ENCODE assay signal across 8 cellular contexts in genomic region chr1:41496080-41497055, GRCh38. TPM values are rescaled to one million over a fixed set of nuclear protein-coding genes. Genes with fewer than 3 reads are reported as not detected.
DNase-seq lines count a peak whose midpoint lies in the region; ATAC-seq and TF ChIP-seq lines count a peak whose summit lies in the region.

No MANE protein-coding gene starts in this region.

- peak overlapping the region; percentile 59 for H3K56ac ChIP-seq in IMR-90 (ENCODE audit: extremely low read depth, insufficient read depth, low read length)

- H4K8ac ChIP-seq in IMR-90 (ENCODE audit: low read depth in 2 of 2, low read length in 2 of 2) (peak overlapping the region; percentile 87 to 98), neuronal stem cell (ENCODE audit: low read depth, low read length) (peak overlapping the region; percentile 99)

- H3K27me3 ChIP-seq in IMR-90 (ENCODE audit: control insufficient read depth, insufficient read depth, low read length): no peaks in the 10 kb centered on the region
- H3K27me3 ChIP-seq in neuronal stem cell (ENCODE audit: control insufficient read depth in 3 of 3, insufficient read depth in 3 of 3, low read depth in 1 of 3, low read length in 3 of 3): no peaks in the 10 kb centered on the region
- no peaks in the 10 kb centered on the region for H3K27me3 ChIP-seq in vagina
- no peaks in the 10 kb centered on the region for H3K27me3 ChIP-seq in SK-N-SH (ENCODE audit: insufficient read depth)

- H4K20me1 ChIP-seq in IMR-90 (ENCODE audit: insufficient read depth, low read length) (no peaks in the 10 kb centered on the region; the same call in 1 of the 2 replicates), SK-N-SH (ENCODE audit: insufficient read depth) (no peaks in the 10 kb centered on the region)

- H3K23ac ChIP-seq in IMR-90 (ENCODE audit: low read depth, low read length) (peak overlapping the region; percentile 95), neuronal stem cell (ENCODE audit: low read depth, low read length, poor library complexity) (peak overlapping the region; percentile 83)

- TF ChIP-seq RAD21 in IMR-90 (IDR thresholded peaks at IDR 0.05; ENCODE audit: low read length) (no peak), SK-N-SH (IDR thresholded peaks at IDR 0.05; ENCODE audit: low read length) (no peak)

- intact Hi-C loops in IMR-90 (cut with micrococcal nuclease) (no loop called here), vagina (cut with DNase I) (no loop called here)

- H3K4me3 ChIP-seq in IMR-90 (ENCODE audit: insufficient read depth, low read depth, low read length) (peak overlapping the region; percentile 6; the same call in 1 of the 2 replicates), fibroblast of pulmonary artery (replicated peaks; ENCODE audit: low read depth, low read length) (peak overlapping the region; percentile 25), neuronal stem cell (ENCODE audit: low read length in 2 of 2) (no peak overlapping the region), vagina (peak overlapping the region; percentile 23 to 45), SK-N-SH (ENCODE audit: low read depth in 2 of 2, low read length in 1 of 2) (no peak overlapping the region)

- dilution Hi-C loops in IMR-90 (cut with HindIII; ENCODE audit: low sequenced_read_pairs, unreplicated experiment): no loop called here

- H3K36me3 ChIP-seq in IMR-90 (ENCODE audit: control insufficient read depth, insufficient read depth, low read length): no peaks in the 10 kb centered on the region
- H3K36me3 ChIP-seq in neuronal stem cell (replicated peaks in 1 of 2; ENCODE audit: control insufficient read depth in 2 of 2, insufficient read depth in 2 of 2, low read length in 2 of 2): no peaks in the 10 kb centered on the region
- H3K36me3 ChIP-seq in vagina: no peaks in the 10 kb centered on the region
- no peaks in the 10 kb centered on the region for H3K36me3 ChIP-seq in SK-N-SH (replicated peaks in 1 of 2; ENCODE audit: control insufficient read depth in 1 of 2, insufficient read depth in 2 of 2, low read length in 1 of 2)

- peaks cover 22% of the 10 kb centered on the region for H3K4me1 ChIP-seq in IMR-90 (ENCODE audit: control insufficient read depth, insufficient read depth, low read length)
- H3K4me1 ChIP-seq in neuronal stem cell (ENCODE audit: control insufficient read depth in 2 of 2, insufficient read depth in 1 of 2, low read depth in 1 of 2, low read length in 2 of 2): peaks cover 21 to 22% of the 10 kb centered on the region in 2 donors
- H3K4me1 ChIP-seq in vagina: peaks cover 60% of the 10 kb centered on the region
- H3K4me1 ChIP-seq in SK-N-SH (ENCODE audit: control insufficient read depth in 1 of 2, insufficient read depth in 2 of 2, low read depth in 1 of 2, low read length in 1 of 2): peaks cover 25 to 43% of the 10 kb centered on the region in 2 experiments; a peak in 3 of 4 replicates

- H3K79me1 ChIP-seq in IMR-90 (ENCODE audit: low read depth in 1 of 2, low read length in 2 of 2): no peaks in the 10 kb centered on the region
- no peaks in the 10 kb centered on the region for H3K79me1 ChIP-seq in neuronal stem cell (ENCODE audit: low read depth, low read length)

- TF ChIP-seq POLR2A in IMR-90 (IDR thresholded peaks at IDR 0.05; ENCODE audit: low read depth, low read length): no peak
- peak in 1 of 2 donors; percentile 36 for TF ChIP-seq POLR2A in vagina (IDR thresholded peaks at IDR 0.05)

- peak overlapping the region; percentile 92 for H2BK12ac ChIP-seq in neuronal stem cell (ENCODE audit: low read length)

- H3K18ac ChIP-seq in IMR-90 (ENCODE audit: low read depth, low read length) (peak overlapping the region; percentile 83), neuronal stem cell (ENCODE audit: low read length) (peak overlapping the region; percentile 99)

- peak overlapping the region; percentile 99 for H4K91ac ChIP-seq in IMR-90 (ENCODE audit: insufficient read depth, low read depth, low read length)
- peak overlapping the region; percentile 98 for H4K91ac ChIP-seq in neuronal stem cell (ENCODE audit: low read depth, low read length, poor library complexity)

- no TSS peak for BruUV-seq in IMR-90 (replicated peaks; lab: Mats Ljungman, UMichigan)

- ATAC-seq in IMR-90 (ENCODE audit: low read depth): peak; percentile 79

- H3K4ac ChIP-seq in IMR-90 (ENCODE audit: low read depth, low read length) (peak overlapping the region; percentile 98), neuronal stem cell (ENCODE audit: low read length) (peak overlapping the region; percentile 99)

- no peaks in the 10 kb centered on the region for H3K79me2 ChIP-seq in SK-N-SH (ENCODE audit: insufficient read depth)

- H3K9ac ChIP-seq in IMR-90 (ENCODE audit: low read depth, low read length): peak overlapping the region; percentile 63
- peak overlapping the region; percentile 27 for H3K9ac ChIP-seq in neuronal stem cell (ENCODE audit: low read depth, low read length, poor library complexity)
- no peak overlapping the region for H3K9ac ChIP-seq in SK-N-SH

- peak overlapping the region; percentile 95 for H2BK20ac ChIP-seq in IMR-90 (ENCODE audit: low read depth, low read length)

- 5% methylated on average over 21 of the region's 74 CpGs; no CpG with 5 or more reads in 1 of the 2 experiments for WGBS in IMR-90 (ENCODE audit: extremely low coverage in 2 of 2, insufficient read length in 1 of 2), 2 experiments
- WGBS in neuronal stem cell (ENCODE audit: extremely low coverage in 2 of 2, insufficient read length in 2 of 2, insufficient replicate concordance in 1 of 2), 2 donors: no CpG with 5 or more reads among the region's 74 CpGs
- 81% methylated on average over 22 of the region's 74 CpGs for WGBS in SK-N-SH (ENCODE audit: low lambda C conversion rate)

- peak; percentile 95 for DNase-seq in ELF-1 (ENCODE audit: low read depth, low spot score)
- DNase-seq in IMR-90: peak; percentile 83
- peak; percentile 82 for DNase-seq in activated CD8-positive, alpha-beta memory T cell treated with anti-CD3 and anti-CD28 coated beads, Interleukin-2, amount 50 U/mL, for 48 hours
- peak; percentile 92 for DNase-seq in fibroblast of pulmonary artery (ENCODE audit: low read depth)
- peak; percentile 89 for DNase-seq in neuronal stem cell (ENCODE audit: low spot score)
- no peak for DNase-seq in vagina (ENCODE audit: extremely low spot score in 2 of 2)
- no peak for DNase-seq in SK-N-SH
- no peak for DNase-seq in NCI-H345 treated with DMSO at 0.1 percent for 48 hours (lab: John Stamatoyannopoulos, UW; ENCODE audit: unreplicated experiment)

- no peaks in the 10 kb centered on the region for H3K9me2 ChIP-seq in SK-N-SH

- H2AFZ ChIP-seq in IMR-90 (replicated peaks; ENCODE audit: low read length, poor library complexity) (peak overlapping the region; percentile 82), neuronal stem cell (ENCODE audit: low read length) (peak overlapping the region; percentile 94), SK-N-SH (ENCODE audit: low read depth) (no peak overlapping the region)

- H2BK120ac ChIP-seq in IMR-90 (ENCODE audit: low read depth, low read length): peak overlapping the region; percentile 94
- H2BK120ac ChIP-seq in neuronal stem cell (ENCODE audit: low read depth, low read length): peak overlapping the region; percentile 100

- H2BK5ac ChIP-seq in IMR-90 (ENCODE audit: low read depth, low read length, poor library complexity, severe bottlenecking) (peak overlapping the region; percentile 14), neuronal stem cell (ENCODE audit: low read length) (peak overlapping the region; percentile 94)

- peaks cover 8% of the 10 kb centered on the region for H3F3A ChIP-seq in SK-N-SH (replicated peaks; ENCODE audit: insufficient read depth)

- POLR2A ChIA-PET in IMR-90 (lab: Charles Lee; ENCODE audit: unreplicated experiment) (no interaction called here), SK-N-SH (lab: Yijun Ruan, JAX) (no interaction called here)

- H3K9me3 ChIP-seq in IMR-90 (ENCODE audit: control insufficient read depth, insufficient read depth, low read length): no peaks in the 10 kb centered on the region
- H3K9me3 ChIP-seq in neuronal stem cell (replicated peaks in 1 of 2; ENCODE audit: control insufficient read depth in 2 of 2, insufficient read depth in 1 of 2, low read depth in 1 of 2, low read length in 2 of 2): no peaks in the 10 kb centered on the region
- no peaks in the 10 kb centered on the region for H3K9me3 ChIP-seq in vagina
- H3K9me3 ChIP-seq in SK-N-SH: no peaks in the 10 kb centered on the region

- peaks cover 27% of the 10 kb centered on the region for H3K9me1 ChIP-seq in IMR-90 (ENCODE audit: insufficient read depth, low read length)

- 0 out of 2 replicates have a peak, but pooled peaks have one; percentile 12 for TF ChIP-seq CTCF in IMR-90 (conservative IDR thresholded peaks at IDR 0.05; ENCODE audit: low read depth, low read length)
- no peak for TF ChIP-seq CTCF in fibroblast of pulmonary artery (IDR thresholded peaks at IDR 0.05; ENCODE audit: low read length, missing control alignments)
- TF ChIP-seq CTCF in vagina (IDR thresholded peaks at IDR 0.05): peak in 1 of 3 experiments; percentile 2
- no peak for TF ChIP-seq CTCF in SK-N-SH (IDR thresholded peaks at IDR 0.05)

- H3K4me2 ChIP-seq in IMR-90 (ENCODE audit: low read depth, low read length) (peak overlapping the region; percentile 39), neuronal stem cell (ENCODE audit: insufficient read depth, low read length, poor library complexity, severe bottlenecking) (peak overlapping the region; percentile 48), SK-N-SH (no peak overlapping the region)

- peak overlapping the region; percentile 100 for H2AK5ac ChIP-seq in IMR-90 (ENCODE audit: low read depth, low read length)
- peak overlapping the region; percentile 98 for H2AK5ac ChIP-seq in neuronal stem cell (ENCODE audit: low read depth, low read length)

- peak overlapping the region; percentile 89 for H4K5ac ChIP-seq in IMR-90 (ENCODE audit: low read depth, low read length)

- H2BK15ac ChIP-seq in IMR-90 (ENCODE audit: low read depth, low read length) (peak overlapping the region; percentile 100), neuronal stem cell (ENCODE audit: low read length) (peak overlapping the region; percentile 100)

- in situ Hi-C loops in IMR-90 (cut with MboI; ENCODE audit: low sequenced_read_pairs): no loop called here

- peak overlapping the region; percentile 97 for H3K14ac ChIP-seq in IMR-90 (replicated peaks; ENCODE audit: low read depth, low read length)
- peak overlapping the region; percentile 75 for H3K14ac ChIP-seq in neuronal stem cell (ENCODE audit: low read length)

- no peak for TF ChIP-seq EP300 in SK-N-SH (IDR thresholded peaks at IDR 0.05; ENCODE audit: borderline replicate concordance in 1 of 2, low read depth in 1 of 2, low read length in 1 of 2)

- peak overlapping the region; percentile 99 for H2AK9ac ChIP-seq in IMR-90 (replicated peaks; ENCODE audit: low read depth, low read length, poor library complexity)

- CTCF ChIA-PET in IMR-90 (lab: Yijun Ruan, JAX): no interaction called here
- CTCF ChIA-PET in SK-N-SH (lab: Yijun Ruan, JAX): interaction anchor here (1.1 to 8.6 kb wide), 5 partner anchors 16 to 78 kb away, joined by 3 to 93 read pairs (median 3); partner anchors contain the start of gene EDN2

- H3K27ac ChIP-seq in IMR-90 (ENCODE audit: insufficient read depth, low read length) (peak overlapping the region; percentile 56), neuronal stem cell (replicated peaks; ENCODE audit: low read length) (peak overlapping the region; percentile 21), vagina (peak overlapping the region; percentile 91), SK-N-SH (ENCODE audit: low read depth in 2 of 2, low read length in 1 of 2) (no peak overlapping the region)

RNA-seq across cellular contexts. Expression of gene EDN2, which starts 11.9 kb away (rescaled TPM):
- total RNA-seq in IMR-90 (2012; rRNA removed) (not detected in 2 replicates), vagina (9.3 TPM)
- polyA plus RNA-seq in IMR-90 (2012; rRNA removed) (0.22 and 0.27 TPM in 2 replicates), SK-N-SH (2012; rRNA removed) (0.97 and 1.7 TPM in 2 replicates)
- 0.05 and 0.14 TPM in 2 replicates for polyA plus RNA-seq in IMR-90 (2012; cell fraction: cytosol; rRNA removed)
- 0.69 and 1.0 TPM in 2 replicates for polyA plus RNA-seq in IMR-90 (2012; cell fraction: nucleus; rRNA removed; ENCODE audit: low replicate concordance)
- polyA plus RNA-seq in neuronal stem cell (2013, experiment 1 of 2): 0.04 TPM
- not detected for polyA plus RNA-seq in neuronal stem cell (2013, experiment 2 of 2)
- polyA plus RNA-seq in SK-N-SH (2012; cell fraction: cytosol; rRNA removed): 0.77 and 0.84 TPM in 2 replicates
- polyA plus RNA-seq in SK-N-SH (2012; cell fraction: nucleus; rRNA removed): 0.75 and 1.2 TPM in 2 replicates

Comparison
In these comparisons a context has a peak if more than half of its experiments do, and no peak if none do; other contexts are left out.
1. DNase-seq: peak in ELF-1 (single experiment), IMR-90 (single experiment), activated CD8-positive, alpha-beta memory T cell treated with anti-CD3 and anti-CD28 coated beads, Interleukin-2, amount 50 U/mL, for 48 hours (single experiment), fibroblast of pulmonary artery (single experiment) and neuronal stem cell (single experiment); none in vagina (0 of 2), SK-N-SH (single experiment) and NCI-H345 treated with DMSO at 0.1 percent for 48 hours (single experiment).
2. H3K27ac ChIP-seq: peak in IMR-90 (single experiment), neuronal stem cell (single experiment) and vagina (single experiment); none in SK-N-SH (0 of 2).
3. H3K4me3 ChIP-seq: peak in IMR-90 (single experiment), fibroblast of pulmonary artery (single experiment) and vagina (2 of 2); none in neuronal stem cell (0 of 2) and SK-N-SH (0 of 2).
4. RNA of gene EDN2, which starts 11.9 kb away (total RNA-seq): 9.3 TPM in vagina (single experiment); not detected in IMR-90; every median in the first group is over 10 times any median in the second.